In the genomic region with DNA sequence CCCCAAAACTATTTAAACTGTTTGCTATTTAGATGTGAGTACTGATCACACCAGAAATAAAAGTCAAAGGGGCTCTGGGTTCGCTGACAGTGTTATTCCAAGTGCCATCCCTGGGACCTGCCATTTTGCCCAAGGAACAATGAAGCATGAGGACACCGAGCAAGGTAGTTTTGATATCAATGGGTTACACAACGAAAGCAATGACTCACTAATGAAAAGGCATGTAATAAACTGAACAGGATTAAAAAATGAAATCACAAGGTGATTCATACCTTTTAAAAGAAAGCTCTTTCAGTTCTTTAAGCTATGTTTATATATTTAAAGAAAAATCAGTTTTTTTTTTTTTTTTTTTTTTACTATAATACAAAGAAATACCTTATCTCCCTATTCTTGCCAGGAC, we compare ENCODE assay signal across 15 cellular contexts.
DNase-seq lines count a peak whose midpoint lies in the region; ATAC-seq and TF ChIP-seq lines count a peak whose summit lies in the region.
"Had no signal": no experiment of that assay in that cellular context is flagged by ENCODE, and none has a peak within 500 bp of the region (broad histone marks: within the 10 kb centered on the region; RNA-seq: fewer than 3 reads in every experiment).

No MANE protein-coding gene starts in this region.

- peak; percentile 10 for DNase-seq in HPDE6-E6E7 (ENCODE audit: extremely low spot score)
- peak; percentile 46 for DNase-seq in RWPE1 (ENCODE audit: low spot score)
- DNase-seq in epithelial cell of prostate (ENCODE audit: low read depth, low spot score), result peak; percentile 10
- peak; percentile 5 for DNase-seq in retinal pigment epithelial cell (ENCODE audit: low read depth)
- DNase-seq in Right ventricle myocardium superior, result no peak
- DNase-seq in effector CD4-positive, alpha-beta T cell, result no peak
- DNase-seq: C1 segment of cervical spinal cord; CD4-positive, alpha-beta T cell; DMS79; GOT3; IMR-90 had no signal

- H3K27ac ChIP-seq in RWPE1, result no peak overlapping the region
- H3K27ac ChIP-seq in epithelial cell of prostate, result no peak overlapping the region
- H3K27ac ChIP-seq: HL-60 had no signal

- TF ChIP-seq CTCF in RWPE1 (conservative IDR thresholded peaks at IDR 0.05; ENCODE audit: low read depth) (no peak), retinal pigment epithelial cell (conservative IDR thresholded peaks at IDR 0.05; ENCODE audit: low read depth, low read length) (no peak)

- ATAC-seq in GM21825 (IDR thresholded peaks at IDR 0.05; ENCODE audit: unreplicated experiment) (no peak), Right ventricle myocardium superior (ENCODE audit: poor library complexity) (no peak)
- ATAC-seq: GM12878 had no signal

- POLR2A ChIA-PET in RWPE1 (lab: Yijun Ruan, JAX; ENCODE audit: low non-redundant PET), result no interaction called here

- intact Hi-C loops in Right ventricle myocardium superior (cut with DNase I), result no loop called here

- no peak overlapping the region for H3K4me3 ChIP-seq in retinal pigment epithelial cell (ENCODE audit: low read length)
- H3K4me3 ChIP-seq: GM12878, HAP-1 had no signal

- CTCF ChIA-PET in RWPE1 (lab: Yijun Ruan, JAX), result interaction anchor here (0.6 to 0.7 kb wide), 2 partner anchors 63 to 133 kb away, joined by 3 read pairs; no protein-coding TSS in a partner anchor

Comparison
In these comparisons a context has a peak if more than half of its experiments do, and no peak if none do; other contexts are left out.
1. DNase-seq: peak in HPDE6-E6E7 (single experiment), RWPE1 (single experiment), epithelial cell of prostate (single experiment) and retinal pigment epithelial cell (single experiment); none in Right ventricle myocardium superior (single experiment) and effector CD4-positive, alpha-beta T cell (single experiment).